ENCODE assay signal across 8 cellular contexts in the genomic region with DNA sequence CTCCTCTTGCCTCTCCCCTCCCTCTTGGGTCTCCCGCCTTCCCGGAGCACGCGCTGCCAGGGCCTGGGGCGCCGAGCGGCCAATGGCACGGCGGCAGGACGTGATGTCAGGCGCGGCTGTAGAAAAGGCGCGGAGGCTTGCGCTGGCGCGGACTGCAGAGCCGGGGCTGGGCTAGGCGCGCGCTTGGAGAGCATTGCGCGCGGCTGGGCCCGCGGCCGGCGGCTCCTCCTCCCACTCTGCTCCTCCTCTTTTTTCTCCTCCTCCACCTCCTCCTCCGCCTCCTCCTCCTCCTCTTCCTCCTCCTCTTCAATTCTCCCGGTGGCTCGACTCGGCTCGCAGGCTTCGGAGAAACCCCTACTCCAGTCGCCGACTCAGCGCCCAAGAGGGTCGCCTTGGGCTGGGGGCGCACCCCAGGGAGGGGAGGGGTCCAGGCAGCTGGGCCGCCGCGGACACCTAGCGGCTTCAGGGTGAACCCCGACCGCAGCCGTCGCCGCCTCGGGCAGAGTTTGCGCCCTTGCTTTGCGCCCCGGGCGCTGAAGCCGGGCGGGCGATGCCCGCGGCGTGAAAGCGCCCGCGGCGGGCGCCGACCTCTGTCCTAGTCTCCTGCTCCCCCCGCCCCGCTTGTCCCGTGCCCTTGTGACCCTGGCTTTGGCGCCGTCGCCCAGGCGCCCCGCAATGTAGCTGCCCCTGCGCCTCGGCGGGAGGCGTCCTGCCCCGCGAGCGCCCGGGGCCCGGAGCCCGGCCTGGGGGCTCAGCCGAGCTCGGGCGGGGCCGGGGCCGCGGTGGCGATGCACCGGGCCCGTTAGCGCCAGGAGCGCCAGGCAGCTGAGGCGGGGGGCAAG. TPM values are rescaled to one million over a fixed set of nuclear protein-coding genes. Genes with fewer than 3 reads are reported as not detected.
A peak's percentile ranks its signal among the peaks of the same experiment; 100 is the strongest.
DNase-seq lines count a peak whose midpoint lies in the region; ATAC-seq and TF ChIP-seq lines count a peak whose summit lies in the region.

Gene LHX2, plus strand, starts transcription at position 309 of the 842 bp plus-strand sequence. CDS start 581 bp downstream, outside the sequence.

- no peak; the same call in 1 of the 2 replicates for TF ChIP-seq CTCF in AG09319 (IDR thresholded peaks at IDR 0.05; ENCODE audit: low read depth, low read length)

- peaks cover 94% of the 10 kb centered on the region for H3K27me3 ChIP-seq in trophoblast cell (ENCODE audit: insufficient read depth, low read length)

- H2BK120ac ChIP-seq in trophoblast cell (ENCODE audit: insufficient read depth, low read length, poor library complexity) = no peak within 1 kb of the TSS

- peak; percentile 11 for DNase-seq in AG09319 (ENCODE audit: extremely low read depth, low read depth)
- peak; percentile 89 for DNase-seq in NCI-H1694 (lab: John Stamatoyannopoulos, UW)
- DNase-seq in activated CD8-positive, alpha-beta T cell treated with anti-CD3 and anti-CD28 coated beads, Interleukin-2, amount 10 ng/mL, durations not matched to agents 7 days and 5 days = peak; percentile 36
- peak; percentile 49 for DNase-seq in globus pallidus (ENCODE audit: low spot score)
- peak; percentile 86 to 87 for DNase-seq in trophoblast cell

- H3K18ac ChIP-seq in trophoblast cell (ENCODE audit: low read length) = no peak within 1 kb of the TSS

- H3K79me1 ChIP-seq in trophoblast cell (ENCODE audit: low read length) = no peaks in the 10 kb centered on the region

- WGBS in trophoblast cell (ENCODE audit: extremely low coverage, insufficient coverage, insufficient read length) = no CpG with 5 or more reads among the region's 95 CpGs

- H3K4me1 ChIP-seq in trophoblast cell (ENCODE audit: control insufficient read depth in 1 of 2, insufficient read depth in 2 of 2, low read length in 2 of 2) = peaks cover 18 to 26% of the 10 kb centered on the region in 2 experiments

- no peak within 1 kb of the TSS for H3K4ac ChIP-seq in trophoblast cell (ENCODE audit: low read depth, low read length)

- H3K9me3 ChIP-seq in trophoblast cell (ENCODE audit: insufficient read depth, low read depth, low read length) = peaks cover 1% of the 10 kb centered on the region

- H4K8ac ChIP-seq in trophoblast cell (ENCODE audit: low read depth, low read length) = no peak within 1 kb of the TSS

- no peak within 1 kb of the TSS for H2BK12ac ChIP-seq in trophoblast cell (ENCODE audit: low read length)

- H3K27me3 Mint-ChIP-seq in activated CD8-positive, alpha-beta T cell treated with anti-CD3 and anti-CD28 coated beads, Interleukin-2, amount 10 ng/mL, durations not matched to agents 7 days and 5 days (ENCODE audit: low read depth) = peaks cover 73% of the 10 kb centered on the region

- H2AFZ ChIP-seq in trophoblast cell (ENCODE audit: insufficient read depth, low read length, poor library complexity) = peak within 1 kb of the TSS; percentile 46

- no peak within 1 kb of the TSS for H3K14ac ChIP-seq in trophoblast cell (ENCODE audit: low read length)

- no peak within 1 kb of the TSS for H2AK5ac ChIP-seq in trophoblast cell (ENCODE audit: low read length)

- peaks cover 16% of the 10 kb centered on the region for H3K36me3 Mint-ChIP-seq in activated CD8-positive, alpha-beta T cell treated with anti-CD3 and anti-CD28 coated beads, Interleukin-2, amount 10 ng/mL, durations not matched to agents 7 days and 5 days (ENCODE audit: low read depth)

- CTCF ChIA-PET in activated CD8-positive, alpha-beta T cell treated with anti-CD3 and anti-CD28 coated beads, Interleukin-2, amount 10 ng/mL, durations not matched to agents 7 days and 5 days (lab: Charles Lee) = no interaction called here

- peak within 1 kb of the TSS; percentile 12 for H3K4me3 Mint-ChIP-seq in activated CD8-positive, alpha-beta T cell treated with anti-CD3 and anti-CD28 coated beads, Interleukin-2, amount 10 ng/mL, durations not matched to agents 7 days and 5 days

- H3K27ac ChIP-seq in trophoblast cell (ENCODE audit: low read depth, low read length) = no peak within 1 kb of the TSS

- H3K9ac ChIP-seq in trophoblast cell (ENCODE audit: low read length) = no peak within 1 kb of the TSS

- no peak within 1 kb of the TSS for H3K23ac ChIP-seq in trophoblast cell (ENCODE audit: low read length)

- H3K36me3 ChIP-seq in trophoblast cell (ENCODE audit: control insufficient read depth in 1 of 2, insufficient read depth in 2 of 2, low read length in 2 of 2) = no peaks in the 10 kb centered on the region

- H2BK5ac ChIP-seq in trophoblast cell (ENCODE audit: low read depth, low read length, poor library complexity) = no peak within 1 kb of the TSS

- H3K4me1 Mint-ChIP-seq in activated CD8-positive, alpha-beta T cell treated with anti-CD3 and anti-CD28 coated beads, Interleukin-2, amount 10 ng/mL, durations not matched to agents 7 days and 5 days (ENCODE audit: low read depth) = peaks cover 18% of the 10 kb centered on the region

- H3K4me3 ChIP-seq in trophoblast cell (ENCODE audit: low read depth, low read length) = peak within 1 kb of the TSS; percentile 51

- no peak within 1 kb of the TSS for H4K91ac ChIP-seq in trophoblast cell (ENCODE audit: low read depth, low read length)

- no peaks in the 10 kb centered on the region for H3K79me2 ChIP-seq in trophoblast cell (ENCODE audit: control insufficient read depth, insufficient read depth, low read length, poor library complexity)

- ATAC-seq in GM18511 (IDR thresholded peaks at IDR 0.05; ENCODE audit: unreplicated experiment) (peak; percentile 49), GM21529 (IDR thresholded peaks at IDR 0.05; ENCODE audit: unreplicated experiment) (no peak), HG03342 (IDR thresholded peaks at IDR 0.05; ENCODE audit: unreplicated experiment) (no peak)
- peak; percentile 32 for ATAC-seq in activated CD8-positive, alpha-beta T cell treated with anti-CD3 and anti-CD28 coated beads, Interleukin-2, amount 10 ng/mL, durations not matched to agents 7 days and 5 days

- no peak within 1 kb of the TSS for H4K12ac ChIP-seq in trophoblast cell (ENCODE audit: low read depth, low read length)

- POLR2A ChIA-PET in activated CD8-positive, alpha-beta T cell treated with anti-CD3 and anti-CD28 coated beads, Interleukin-2, amount 10 ng/mL, durations not matched to agents 7 days and 5 days (lab: Charles Lee) = no interaction called here

- H3K4me2 ChIP-seq in trophoblast cell (ENCODE audit: low read length) = peak within 1 kb of the TSS; percentile 61

- no peaks in the 10 kb centered on the region for H3K9me3 Mint-ChIP-seq in activated CD8-positive, alpha-beta T cell treated with anti-CD3 and anti-CD28 coated beads, Interleukin-2, amount 10 ng/mL, durations not matched to agents 7 days and 5 days (ENCODE audit: insufficient read depth)

- H3K27ac Mint-ChIP-seq in activated CD8-positive, alpha-beta T cell treated with anti-CD3 and anti-CD28 coated beads, Interleukin-2, amount 10 ng/mL, durations not matched to agents 7 days and 5 days = peak within 1 kb of the TSS; percentile 21

RNA-seq across cellular contexts. Expression of gene LHX2, which starts in this region (rescaled TPM):
- not detected for total RNA-seq in activated CD8-positive, alpha-beta T cell treated with anti-CD3 and anti-CD28 coated beads, Interleukin-2, amount 10 ng/mL, durations not matched to agents 7 days and 5 days
- 0.21 and 0.32 TPM in 2 replicates for polyA plus RNA-seq in trophoblast cell (2013)

Comparison
In these comparisons a context has a peak if more than half of its experiments do, and no peak if none do; other contexts are left out.
1. Peak in DNase-seq and ATAC-seq in activated CD8-positive, alpha-beta T cell treated with anti-CD3 and anti-CD28 coated beads, Interleukin-2, amount 10 ng/mL, durations not matched to agents 7 days and 5 days; RNA of the gene not detected or under 1 TPM.
2. DNase-seq: peak in every context shown above with its lines; median percentile 89 in NCI-H1694; 86 in trophoblast cell; 49 in globus pallidus; 36 in activated CD8-positive, alpha-beta T cell treated with anti-CD3 and anti-CD28 coated beads, Interleukin-2, amount 10 ng/mL, durations not matched to agents 7 days and 5 days; 11 in AG09319.